ENCODE assay signal across 16 cellular contexts in the genomic region with DNA sequence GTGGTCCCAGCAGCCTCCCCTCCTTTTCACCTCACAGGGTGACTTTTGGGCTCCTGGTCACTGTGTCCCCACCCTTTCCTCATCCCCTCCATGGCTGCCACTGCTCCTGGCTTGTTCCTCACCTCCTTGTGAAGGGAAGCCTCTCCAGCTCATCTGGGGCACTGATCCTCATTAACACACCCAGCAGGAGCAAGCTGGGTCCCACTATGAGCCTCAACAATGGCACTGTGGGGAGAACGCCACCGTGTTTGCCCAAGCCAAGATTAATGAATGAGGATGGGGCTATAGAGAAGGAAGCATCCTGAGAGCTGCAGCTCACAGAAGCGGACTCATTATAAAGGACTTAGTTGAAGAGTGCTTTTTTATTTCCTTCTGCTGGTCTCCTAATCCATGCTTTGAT.
DNase-seq lines count a peak whose midpoint lies in the region; ATAC-seq and TF ChIP-seq lines count a peak whose summit lies in the region.
"Had no signal": no experiment of that assay in that cellular context is flagged by ENCODE, and none has a peak within 500 bp of the region (broad histone marks: within the 10 kb centered on the region; RNA-seq: fewer than 3 reads in every experiment).

No MANE protein-coding gene starts in this region.

- H3K36me3 ChIP-seq in endodermal cell (ENCODE audit: control insufficient read depth, insufficient read depth, low read length): peaks cover 8% of the 10 kb centered on the region
- H3K36me3 ChIP-seq: BLaER1 treated with 17β-estradiol and CSF1 and Interleukin-3, amounts not matched to agents 10 nM and 100 nM had no signal

- H3K4me3 ChIP-seq in endodermal cell (ENCODE audit: low read length): no peak overlapping the region
- H3K4me3 ChIP-seq: BLaER1 treated with 17β-estradiol and CSF1 and Interleukin-3, amounts not matched to agents 10 nM and 100 nM had no signal

- peaks cover 4% of the 10 kb centered on the region for H3K4me1 ChIP-seq in endodermal cell (ENCODE audit: control insufficient read depth, insufficient read depth, low read length)
- H3K4me1 ChIP-seq: BLaER1 treated with 17β-estradiol and CSF1 and Interleukin-3, amounts not matched to agents 10 nM and 100 nM had no signal

- H3K27ac Mint-ChIP-seq in endodermal cell: peak overlapping the region; percentile 23
- no peak overlapping the region for H3K27ac Mint-ChIP-seq in stimulated activated memory B cell treated with anti-CD40 and anti-IgM and Interleukin-4, amounts not matched to agents 10 μg/mL and 1 μg/mL and 100 μg/mL, for 72 hours
- H3K27ac Mint-ChIP-seq: CD4-positive, CD25-positive, alpha-beta regulatory T cell; HFFc6 had no signal

- H3K36me3 Mint-ChIP-seq in endodermal cell (ENCODE audit: low read depth): no peaks in the 10 kb centered on the region
- no peaks in the 10 kb centered on the region for H3K36me3 Mint-ChIP-seq in stimulated activated memory B cell treated with anti-CD40 and anti-IgM and Interleukin-4, amounts not matched to agents 10 μg/mL and 1 μg/mL and 100 μg/mL, for 72 hours
- H3K36me3 Mint-ChIP-seq: CD4-positive, CD25-positive, alpha-beta regulatory T cell had no signal

- no peaks in the 10 kb centered on the region for H3K9me3 ChIP-seq in endodermal cell (ENCODE audit: control insufficient read depth, low read length)

- DNase-seq in NCI-H748 (lab: John Stamatoyannopoulos, UW; ENCODE audit: unreplicated experiment) (peak; percentile 68), NCI-H748 treated with DMSO at 0.1 percent for 48 hours (lab: John Stamatoyannopoulos, UW) (no peak), NCI-H345 treated with DMSO at 0.1 percent for 48 hours (lab: John Stamatoyannopoulos, UW; ENCODE audit: unreplicated experiment) (peak; percentile 73), endodermal cell (peak; percentile 73), retina (peak; percentile 37)
- DNase-seq: ACHN; Calu3; CD4-positive, CD25-positive, alpha-beta regulatory T cell; DMS79; HCEC 1CT; HFFc6; IMR-90 had no signal

- no peak overlapping the region for H3K9ac ChIP-seq in endodermal cell (ENCODE audit: extremely low read depth, low read length, poor library complexity, severe bottlenecking)
- H3K9ac ChIP-seq: BLaER1 treated with 17β-estradiol and CSF1 and Interleukin-3, amounts not matched to agents 10 nM and 100 nM had no signal

- no peak for TF ChIP-seq CTCF in endodermal cell (conservative IDR thresholded peaks at IDR 0.05)

- H3K9me3 Mint-ChIP-seq in endodermal cell: no peaks in the 10 kb centered on the region
- peaks cover 15% of the 10 kb centered on the region for H3K9me3 Mint-ChIP-seq in stimulated activated memory B cell treated with anti-CD40 and anti-IgM and Interleukin-4, amounts not matched to agents 10 μg/mL and 1 μg/mL and 100 μg/mL, for 72 hours
- H3K9me3 Mint-ChIP-seq: HFFc6 had no signal

- no peak overlapping the region for H3K4me3 Mint-ChIP-seq in endodermal cell
- H3K4me3 Mint-ChIP-seq in stimulated activated memory B cell treated with anti-CD40 and anti-IgM and Interleukin-4, amounts not matched to agents 10 μg/mL and 1 μg/mL and 100 μg/mL, for 72 hours: no peak overlapping the region
- H3K4me3 Mint-ChIP-seq: CD4-positive, CD25-positive, alpha-beta regulatory T cell; HFFc6 had no signal

- WGBS in endodermal cell (ENCODE audit: insufficient coverage in 1 of 2, insufficient read length in 1 of 2), 2 experiments: 36 to 50% methylated on average over 3 of the region's 3 CpGs

- H3K27me3 Mint-ChIP-seq in endodermal cell (ENCODE audit: insufficient read depth): peaks cover 1% of the 10 kb centered on the region
- H3K27me3 Mint-ChIP-seq in stimulated activated memory B cell treated with anti-CD40 and anti-IgM and Interleukin-4, amounts not matched to agents 10 μg/mL and 1 μg/mL and 100 μg/mL, for 72 hours: no peaks in the 10 kb centered on the region
- H3K27me3 Mint-ChIP-seq: CD4-positive, CD25-positive, alpha-beta regulatory T cell had no signal

- H3K4me1 Mint-ChIP-seq in endodermal cell: peaks cover 27% of the 10 kb centered on the region
- no peaks in the 10 kb centered on the region for H3K4me1 Mint-ChIP-seq in stimulated activated memory B cell treated with anti-CD40 and anti-IgM and Interleukin-4, amounts not matched to agents 10 μg/mL and 1 μg/mL and 100 μg/mL, for 72 hours
- H3K4me1 Mint-ChIP-seq: CD4-positive, CD25-positive, alpha-beta regulatory T cell had no signal

- ATAC-seq in HG03280 (IDR thresholded peaks at IDR 0.05; ENCODE audit: unreplicated experiment) (no peak), HG02870 (IDR thresholded peaks at IDR 0.05; ENCODE audit: unreplicated experiment) (no peak)
- ATAC-seq in stimulated activated memory B cell treated with anti-CD40 and anti-IgM and Interleukin-4, amounts not matched to agents 10 μg/mL and 1 μg/mL and 100 μg/mL, for 72 hours: no peak

- H3K27me3 ChIP-seq in endodermal cell (ENCODE audit: control insufficient read depth, insufficient read depth, low read length, poor library complexity, severe bottlenecking): no peaks in the 10 kb centered on the region
- H3K27me3 ChIP-seq: BLaER1 treated with 17β-estradiol and CSF1 and Interleukin-3, amounts not matched to agents 10 nM and 100 nM had no signal

- H3K27ac ChIP-seq in endodermal cell (ENCODE audit: low read depth, low read length): no peak overlapping the region
- H3K27ac ChIP-seq: BLaER1 treated with 17β-estradiol and CSF1 and Interleukin-3, amounts not matched to agents 10 nM and 100 nM had no signal
